ENCODE assay signal across 8 cellular contexts in genomic region chr13:32426981-32427851, GRCh38. TPM values are rescaled to one million over a fixed set of nuclear protein-coding genes. Genes with fewer than 3 reads are reported as not detected.
A peak's percentile ranks its signal among the peaks of the same experiment; 100 is the strongest.
DNase-seq lines count a peak whose midpoint lies in the region; ATAC-seq lines count a peak whose summit lies in the region.

No MANE protein-coding gene starts in this region.

- ATAC-seq in GM21390 (IDR thresholded peaks at IDR 0.05; ENCODE audit: unreplicated experiment), result peak; percentile 18

- H3K4me3 ChIP-seq in Jurkat, Clone E6-1 (ENCODE audit: low read length), result peak overlapping the region; percentile 66

- H3K27ac ChIP-seq in caudate nucleus (ENCODE audit: low read depth, low read length), result peak overlapping the region; percentile 87

- DNase-seq in DMS53 treated with DMSO at 0.1 percent for 48 hours (lab: John Stamatoyannopoulos, UW; ENCODE audit: unreplicated experiment) (peak; percentile 20), caudate nucleus (lab: John Stamatoyannopoulos, UW) (peak in 39 of 61 donors; percentile 9 to 75 (median 51)), left kidney (ENCODE audit: low read depth, low spot score) (peak; percentile 79), SIG-M5 (lab: John Stamatoyannopoulos, UW) (no peak)
- peak; percentile 50 for DNase-seq in Jurkat, Clone E6-1 (ENCODE audit: low read depth, low spot score)
- DNase-seq in activated CD4-positive, CD25-positive, alpha-beta regulatory T cell (lab: John Stamatoyannopoulos, UW), result peak; percentile 7 to 45 (median 34)
- DNase-seq in stimulated activated CD4-positive, alpha-beta T cell treated with anti-CD3 and anti-CD28 coated beads, Interleukin-2, amount 100 ng/mL, for 24 hours, result peak; percentile 56 to 65

RNA-seq across cellular contexts. Expression of gene N4BP2L1, which starts 0.7 kb away (rescaled TPM):
- 17.8 TPM for polyA plus RNA-seq in Jurkat, Clone E6-1 (2012; ENCODE audit: insufficient read depth, insufficient read length)
